1 cellular context compared by ENCODE assay signal in the genomic region with DNA sequence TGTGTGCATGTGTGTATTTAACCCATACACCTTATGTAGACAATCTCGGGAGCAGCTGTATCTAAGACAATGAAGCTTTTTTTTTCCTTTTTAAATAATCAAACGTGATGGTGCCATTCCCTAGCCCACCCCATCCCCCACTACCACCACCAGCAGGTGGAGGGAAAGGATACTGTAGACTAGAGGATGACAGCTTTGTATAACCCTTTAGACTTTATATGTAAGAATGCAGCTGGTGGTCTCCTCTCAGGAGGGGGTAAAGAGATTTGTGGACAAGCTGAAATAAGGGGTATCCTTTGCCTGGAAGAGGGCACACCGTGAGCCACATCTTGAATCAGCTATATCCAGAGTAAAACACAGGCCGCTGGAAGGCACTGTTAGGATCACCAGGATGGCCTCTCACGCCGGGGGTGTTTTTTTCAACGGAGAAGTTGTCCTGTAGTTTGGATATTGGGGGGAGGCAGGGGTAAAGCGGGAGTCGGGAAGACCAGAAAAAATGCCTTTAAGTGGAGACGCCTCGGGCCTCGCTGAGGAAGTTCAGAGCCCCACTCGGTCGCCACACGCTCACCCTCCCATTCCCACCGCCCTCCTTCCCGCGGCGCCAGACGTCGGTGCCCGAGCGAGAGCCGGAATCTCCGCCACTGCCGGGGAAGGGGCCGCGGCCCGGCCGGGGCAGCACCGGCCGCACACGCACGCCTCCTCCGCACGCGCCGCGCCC.
TF ChIP-seq lines count a peak whose summit lies in the region.

No MANE protein-coding gene starts in this region.

TF ChIP-seq in K562, 482 proteins besides CTCF, POLR2A, EP300 and RAD21 (continued from another document):
- TF ChIP-seq, protein P1, sequence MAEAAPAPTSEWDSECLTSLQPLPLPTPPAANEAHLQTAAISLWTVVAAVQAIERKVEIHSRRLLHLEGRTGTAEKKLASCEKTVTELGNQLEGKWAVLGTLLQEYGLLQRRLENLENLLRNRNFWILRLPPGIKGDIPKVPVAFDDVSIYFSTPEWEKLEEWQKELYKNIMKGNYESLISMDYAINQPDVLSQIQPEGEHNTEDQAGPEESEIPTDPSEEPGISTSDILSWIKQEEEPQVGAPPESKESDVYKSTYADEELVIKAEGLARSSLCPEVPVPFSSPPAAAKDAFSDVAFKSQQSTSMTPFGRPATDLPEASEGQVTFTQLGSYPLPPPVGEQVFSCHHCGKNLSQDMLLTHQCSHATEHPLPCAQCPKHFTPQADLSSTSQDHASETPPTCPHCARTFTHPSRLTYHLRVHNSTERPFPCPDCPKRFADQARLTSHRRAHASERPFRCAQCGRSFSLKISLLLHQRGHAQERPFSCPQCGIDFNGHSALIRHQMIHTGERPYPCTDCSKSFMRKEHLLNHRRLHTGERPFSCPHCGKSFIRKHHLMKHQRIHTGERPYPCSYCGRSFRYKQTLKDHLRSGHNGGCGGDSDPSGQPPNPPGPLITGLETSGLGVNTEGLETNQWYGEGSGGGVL (CRISPR knock-in tag; IDR thresholded peaks at IDR 0.05), result no peak
- TF ChIP-seq CXXC5 (CRISPR knock-in tag; IDR thresholded peaks at IDR 0.05) (0 out of 2 replicates have a peak, but pooled peaks have one; percentile 7), GATAD2B (IDR thresholded peaks at IDR 0.05; ENCODE audit: borderline replicate concordance) (0 out of 2 replicates have a peak, but pooled peaks have one; percentile 31), SIN3A (IDR thresholded peaks at IDR 0.05; ENCODE audit: borderline replicate concordance in 2 of 2, control insufficient read depth in 1 of 2, low read depth in 2 of 2, low read length in 2 of 2) (0 out of 4 replicates have a peak, but pooled peaks of 1 of the 2 experiments have one; percentile 24), MBD2 (IDR thresholded peaks at IDR 0.05; ENCODE audit: borderline replicate concordance, low read depth) (no peak), ILK (tag; IDR thresholded peaks at IDR 0.05; ENCODE audit: borderline replicate concordance, low read depth) (no peak), EGR1 (conservative IDR thresholded peaks at IDR 0.05) (no peak), SAP30 (IDR thresholded peaks at IDR 0.05; ENCODE audit: borderline replicate concordance, insufficient read depth, low read depth, low read length, poor library complexity, severe bottlenecking) (no peak), IFI16 (CRISPR knock-in tag; IDR thresholded peaks at IDR 0.05) (no peak)
- TF ChIP-seq, protein P2, sequence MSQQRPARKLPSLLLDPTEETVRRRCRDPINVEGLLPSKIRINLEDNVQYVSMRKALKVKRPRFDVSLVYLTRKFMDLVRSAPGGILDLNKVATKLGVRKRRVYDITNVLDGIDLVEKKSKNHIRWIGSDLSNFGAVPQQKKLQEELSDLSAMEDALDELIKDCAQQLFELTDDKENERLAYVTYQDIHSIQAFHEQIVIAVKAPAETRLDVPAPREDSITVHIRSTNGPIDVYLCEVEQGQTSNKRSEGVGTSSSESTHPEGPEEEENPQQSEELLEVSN (IDR thresholded peaks at IDR 0.05; ENCODE audit: borderline replicate concordance in 1 of 2, extremely low read depth in 1 of 2, insufficient read depth in 1 of 2, insufficient read length in 1 of 2, low read depth in 1 of 2, low read length in 1 of 2, poor library complexity in 1 of 2, severe bottlenecking in 1 of 2), result peak in 1 of 2 experiments; percentile 12
- TF ChIP-seq, protein P3, sequence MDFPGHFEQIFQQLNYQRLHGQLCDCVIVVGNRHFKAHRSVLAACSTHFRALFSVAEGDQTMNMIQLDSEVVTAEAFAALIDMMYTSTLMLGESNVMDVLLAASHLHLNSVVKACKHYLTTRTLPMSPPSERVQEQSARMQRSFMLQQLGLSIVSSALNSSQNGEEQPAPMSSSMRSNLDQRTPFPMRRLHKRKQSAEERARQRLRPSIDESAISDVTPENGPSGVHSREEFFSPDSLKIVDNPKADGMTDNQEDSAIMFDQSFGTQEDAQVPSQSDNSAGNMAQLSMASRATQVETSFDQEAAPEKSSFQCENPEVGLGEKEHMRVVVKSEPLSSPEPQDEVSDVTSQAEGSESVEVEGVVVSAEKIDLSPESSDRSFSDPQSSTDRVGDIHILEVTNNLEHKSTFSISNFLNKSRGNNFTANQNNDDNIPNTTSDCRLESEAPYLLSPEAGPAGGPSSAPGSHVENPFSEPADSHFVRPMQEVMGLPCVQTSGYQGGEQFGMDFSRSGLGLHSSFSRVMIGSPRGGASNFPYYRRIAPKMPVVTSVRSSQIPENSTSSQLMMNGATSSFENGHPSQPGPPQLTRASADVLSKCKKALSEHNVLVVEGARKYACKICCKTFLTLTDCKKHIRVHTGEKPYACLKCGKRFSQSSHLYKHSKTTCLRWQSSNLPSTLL (IDR thresholded peaks at IDR 0.05), result no peak
